In the genomic region with DNA sequence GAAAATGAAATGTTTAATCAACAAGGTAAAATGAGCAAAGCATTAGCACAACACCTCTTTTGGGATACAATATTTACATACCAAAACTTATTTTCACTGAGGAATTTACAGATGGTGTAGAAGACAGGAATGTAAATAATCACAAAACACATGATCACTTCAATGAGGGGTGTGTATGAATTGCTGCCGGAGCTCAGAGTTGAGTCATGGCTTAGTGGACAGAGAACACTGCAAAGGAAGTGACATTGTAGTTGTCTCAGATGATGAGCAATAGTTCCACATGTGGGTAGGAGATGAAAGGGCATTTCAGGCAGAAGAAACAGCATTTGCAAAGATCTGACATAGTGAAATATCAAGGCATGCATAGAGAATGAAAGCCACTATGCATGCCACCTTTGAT, we compare ENCODE assay signal across 15 cellular contexts. TPM values are rescaled to one million over a fixed set of nuclear protein-coding genes. Genes with fewer than 3 reads are reported as not detected.
A peak's percentile ranks its signal among the peaks of the same experiment; 100 is the strongest.
DNase-seq lines count a peak whose midpoint lies in the region; ATAC-seq and TF ChIP-seq lines count a peak whose summit lies in the region.
"Had no signal": no experiment of that assay in that cellular context is flagged by ENCODE, and none has a peak within 500 bp of the region (broad histone marks: within the 10 kb centered on the region; RNA-seq: fewer than 3 reads in every experiment).

No MANE protein-coding gene starts in this region.

- no peak for TF ChIP-seq CTCF in fibroblast of mammary gland (conservative IDR thresholded peaks at IDR 0.05; ENCODE audit: control insufficient read depth, insufficient read depth, low read depth, low read length)
- no peak for TF ChIP-seq CTCF in upper lobe of right lung (IDR thresholded peaks at IDR 0.05)

- H3K18ac ChIP-seq in neuronal stem cell (ENCODE audit: low read length): no peak overlapping the region

- H3K27me3 Mint-ChIP-seq in activated naive CD4-positive, alpha-beta T cell treated with anti-CD3 and anti-CD28 coated beads, Interleukin-2, amount 10 ng/mL, durations not matched to agents 7 days and 5 days: no peaks in the 10 kb centered on the region

- no peak overlapping the region for H3K4me2 ChIP-seq in neuronal stem cell (ENCODE audit: insufficient read depth, low read length, poor library complexity, severe bottlenecking)

- H4K8ac ChIP-seq in neuronal stem cell (ENCODE audit: low read depth, low read length): no peak overlapping the region

- no peak overlapping the region for H2BK12ac ChIP-seq in neuronal stem cell (ENCODE audit: low read length)

- H3K36me3 ChIP-seq in upper lobe of right lung (no peaks in the 10 kb centered on the region), neuronal stem cell (replicated peaks in 1 of 2; ENCODE audit: control insufficient read depth in 2 of 2, insufficient read depth in 2 of 2, low read length in 2 of 2) (no peaks in the 10 kb centered on the region)
- H3K36me3 ChIP-seq: cardiac muscle cell, vagina had no signal

- H3K36me3 Mint-ChIP-seq in activated naive CD4-positive, alpha-beta T cell treated with anti-CD3 and anti-CD28 coated beads, Interleukin-2, amount 50 U/mL, for 72 hours: no peaks in the 10 kb centered on the region
- no peaks in the 10 kb centered on the region for H3K36me3 Mint-ChIP-seq in activated naive CD4-positive, alpha-beta T cell treated with anti-CD3 and anti-CD28 coated beads, Interleukin-2, amount 10 ng/mL, durations not matched to agents 7 days and 5 days

- H3K9ac ChIP-seq in neuronal stem cell (ENCODE audit: low read depth, low read length, poor library complexity): no peak overlapping the region
- H3K9ac ChIP-seq: parathyroid adenoma had no signal

- no peak overlapping the region for H2BK120ac ChIP-seq in neuronal stem cell (ENCODE audit: low read depth, low read length)

- no peak overlapping the region for H3K14ac ChIP-seq in neuronal stem cell (ENCODE audit: low read length)

- H4K91ac ChIP-seq in neuronal stem cell (ENCODE audit: low read depth, low read length, poor library complexity): no peak overlapping the region

- H2BK15ac ChIP-seq in neuronal stem cell (ENCODE audit: low read length): no peak overlapping the region

- H3K27ac Mint-ChIP-seq in activated naive CD4-positive, alpha-beta T cell treated with anti-CD3 and anti-CD28 coated beads, Interleukin-2, amount 50 U/mL, for 72 hours: no peak overlapping the region
- H3K27ac Mint-ChIP-seq in activated naive CD4-positive, alpha-beta T cell treated with anti-CD3 and anti-CD28 coated beads, Interleukin-2, amount 10 ng/mL, durations not matched to agents 7 days and 5 days: no peak overlapping the region

- no peaks in the 10 kb centered on the region for H3K4me1 Mint-ChIP-seq in activated naive CD4-positive, alpha-beta T cell treated with anti-CD3 and anti-CD28 coated beads, Interleukin-2, amount 10 ng/mL, durations not matched to agents 7 days and 5 days

- H2AFZ ChIP-seq in neuronal stem cell (ENCODE audit: low read length): no peak overlapping the region
- H2AFZ ChIP-seq: parathyroid adenoma had no signal

- H3K79me1 ChIP-seq in neuronal stem cell (ENCODE audit: low read depth, low read length): no peaks in the 10 kb centered on the region

- H3K4me3 ChIP-seq in fibroblast of mammary gland (ENCODE audit: control insufficient read depth, low read depth, low read length): no peak overlapping the region
- H3K4me3 ChIP-seq in upper lobe of right lung: no peak overlapping the region
- no peak overlapping the region for H3K4me3 ChIP-seq in neuronal stem cell (ENCODE audit: low read length in 2 of 2)
- H3K4me3 ChIP-seq: cardiac muscle cell, vagina had no signal

- CTCF ChIA-PET in activated naive CD4-positive, alpha-beta T cell treated with anti-CD3 and anti-CD28 coated beads, Interleukin-2, amount 10 ng/mL, durations not matched to agents 7 days and 5 days (lab: Charles Lee): no interaction called here

- H3K9me3 Mint-ChIP-seq in activated naive CD4-positive, alpha-beta T cell treated with anti-CD3 and anti-CD28 coated beads, Interleukin-2, amount 50 U/mL, for 72 hours: peaks cover 0 to 5% of the 10 kb centered on the region in 2 donors
- no peaks in the 10 kb centered on the region for H3K9me3 Mint-ChIP-seq in activated naive CD4-positive, alpha-beta T cell treated with anti-CD3 and anti-CD28 coated beads, Interleukin-2, amount 10 ng/mL, durations not matched to agents 7 days and 5 days

- H3K23ac ChIP-seq in neuronal stem cell (ENCODE audit: low read depth, low read length, poor library complexity): no peak overlapping the region

- no peak overlapping the region for H3K4ac ChIP-seq in neuronal stem cell (ENCODE audit: low read length)

- H3K4me3 Mint-ChIP-seq in activated naive CD4-positive, alpha-beta T cell treated with anti-CD3 and anti-CD28 coated beads, Interleukin-2, amount 10 ng/mL, durations not matched to agents 7 days and 5 days: no peak overlapping the region

- ATAC-seq in activated naive CD4-positive, alpha-beta T cell treated with anti-CD3 and anti-CD28 coated beads, Interleukin-2, amount 50 U/mL, for 72 hours: peak; percentile 50 to 85
- ATAC-seq in upper lobe of right lung: peak; percentile 64

- intact Hi-C loops in upper lobe of right lung (cut with DNase I): no loop called here

- no peak overlapping the region for H2AK5ac ChIP-seq in neuronal stem cell (ENCODE audit: low read depth, low read length)

- DNase-seq in activated naive CD4-positive, alpha-beta T cell treated with anti-CD3 and anti-CD28 coated beads, Interleukin-2, amount 50 U/mL, for 72 hours (ENCODE audit: low spot score in 2 of 2): no peak
- no peak for DNase-seq in activated naive CD4-positive, alpha-beta T cell treated with anti-CD3 and anti-CD28 coated beads, Interleukin-2, amount 10 ng/mL, durations not matched to agents 7 days and 5 days
- DNase-seq in RKO (ENCODE audit: low spot score) (peak; percentile 95), fibroblast of mammary gland (ENCODE audit: low read depth) (peak; percentile 90), upper lobe of right lung (no peak), retina (no peak), neuronal stem cell (ENCODE audit: low spot score) (no peak), SIG-M5 treated with dmso at 0.1 percent for 504 hours (lab: John Stamatoyannopoulos, UW; ENCODE audit: unreplicated experiment) (no peak)
- DNase-seq: KBM-7; NCI-H1930; stimulated activated CD4-positive, alpha-beta T cell treated with anti-CD3 and anti-CD28 coated beads, Interleukin-1b, Interleukin-23, amount 100 ng/mL, for 48 hours had no signal

- H3K27ac ChIP-seq in upper lobe of right lung (no peak overlapping the region), neuronal stem cell (replicated peaks; ENCODE audit: low read length) (no peak overlapping the region)
- H3K27ac ChIP-seq: cardiac muscle cell, parathyroid adenoma, vagina had no signal

- H3K9me3 ChIP-seq in upper lobe of right lung (no peaks in the 10 kb centered on the region), neuronal stem cell (replicated peaks in 1 of 2; ENCODE audit: control insufficient read depth in 2 of 2, insufficient read depth in 1 of 2, low read depth in 1 of 2, low read length in 2 of 2) (peaks cover 0 to 14% of the 10 kb centered on the region in 2 donors)
- H3K9me3 ChIP-seq: vagina had no signal

- no CpG with 5 or more reads among the region's 1 CpG for WGBS in neuronal stem cell (ENCODE audit: extremely low coverage in 2 of 2, insufficient read length in 2 of 2, insufficient replicate concordance in 1 of 2), 2 donors

- no peak overlapping the region for H2BK5ac ChIP-seq in neuronal stem cell (ENCODE audit: low read length)

- H3K4me1 ChIP-seq in upper lobe of right lung: no peaks in the 10 kb centered on the region
- H3K4me1 ChIP-seq in neuronal stem cell (ENCODE audit: control insufficient read depth in 2 of 2, insufficient read depth in 1 of 2, low read depth in 1 of 2, low read length in 2 of 2): no peaks in the 10 kb centered on the region
- H3K4me1 ChIP-seq: parathyroid adenoma, vagina had no signal

- H3K27me3 ChIP-seq in upper lobe of right lung (no peaks in the 10 kb centered on the region), neuronal stem cell (ENCODE audit: control insufficient read depth in 3 of 3, insufficient read depth in 3 of 3, low read depth in 1 of 3, low read length in 3 of 3) (no peaks in the 10 kb centered on the region)
- H3K27me3 ChIP-seq: cardiac muscle cell, vagina had no signal

RNA-seq across cellular contexts. Expression of gene KPRP, which starts 5.6 kb away (rescaled TPM):
- not detected for total RNA-seq in activated naive CD4-positive, alpha-beta T cell treated with anti-CD3 and anti-CD28 coated beads, Interleukin-2, amount 50 U/mL, for 72 hours
- not detected for total RNA-seq in upper lobe of right lung
- not detected for polyA plus RNA-seq in neuronal stem cell (2013, experiment 1 of 2)
- polyA plus RNA-seq in neuronal stem cell (2013, experiment 2 of 2): not detected
- total RNA-seq: cardiac muscle cell, mesenteric fat pad had no signal
- polyA plus RNA-seq: cardiac muscle cell had no signal

RNA-seq across cellular contexts. Expression of gene LCE1F, which starts 22.7 kb away (rescaled TPM):
- total RNA-seq in activated naive CD4-positive, alpha-beta T cell treated with anti-CD3 and anti-CD28 coated beads, Interleukin-2, amount 50 U/mL, for 72 hours: not detected
- not detected for total RNA-seq in upper lobe of right lung
- not detected for polyA plus RNA-seq in neuronal stem cell (2013, experiment 1 of 2)
- not detected for polyA plus RNA-seq in neuronal stem cell (2013, experiment 2 of 2)
- total RNA-seq: cardiac muscle cell, mesenteric fat pad, vagina had no signal
- polyA plus RNA-seq: cardiac muscle cell had no signal

RNA-seq across cellular contexts. Expression of gene LCE1E, which starts 33.8 kb away (rescaled TPM):
- not detected for total RNA-seq in activated naive CD4-positive, alpha-beta T cell treated with anti-CD3 and anti-CD28 coated beads, Interleukin-2, amount 50 U/mL, for 72 hours
- not detected for total RNA-seq in upper lobe of right lung
- not detected for polyA plus RNA-seq in neuronal stem cell (2013, experiment 1 of 2)
- polyA plus RNA-seq in neuronal stem cell (2013, experiment 2 of 2): not detected
- total RNA-seq: cardiac muscle cell, mesenteric fat pad, vagina had no signal
- polyA plus RNA-seq: cardiac muscle cell had no signal

RNA-seq across cellular contexts. Expression of gene LCE4A, which starts 44.3 kb away (rescaled TPM):
- total RNA-seq in activated naive CD4-positive, alpha-beta T cell treated with anti-CD3 and anti-CD28 coated beads, Interleukin-2, amount 50 U/mL, for 72 hours: not detected
- not detected for total RNA-seq in upper lobe of right lung
- not detected for polyA plus RNA-seq in neuronal stem cell (2013, experiment 1 of 2)
- not detected for polyA plus RNA-seq in neuronal stem cell (2013, experiment 2 of 2)
- total RNA-seq: cardiac muscle cell, mesenteric fat pad, vagina had no signal
- polyA plus RNA-seq: cardiac muscle cell had no signal

RNA-seq across cellular contexts. Expression of gene LCE1D, which starts 44.3 kb away (rescaled TPM):
- total RNA-seq in activated naive CD4-positive, alpha-beta T cell treated with anti-CD3 and anti-CD28 coated beads, Interleukin-2, amount 50 U/mL, for 72 hours: not detected
- not detected for total RNA-seq in upper lobe of right lung
- not detected for polyA plus RNA-seq in neuronal stem cell (2013, experiment 1 of 2)
- polyA plus RNA-seq in neuronal stem cell (2013, experiment 2 of 2): not detected
- total RNA-seq: cardiac muscle cell, mesenteric fat pad, vagina had no signal
- polyA plus RNA-seq: cardiac muscle cell had no signal

Comparison
In these comparisons a context has a peak if more than half of its experiments do, and no peak if none do; other contexts are left out.
1. DNase-seq: peak in RKO (single experiment) and fibroblast of mammary gland (single experiment); none in activated naive CD4-positive, alpha-beta T cell treated with anti-CD3 and anti-CD28 coated beads, Interleukin-2, amount 50 U/mL, for 72 hours (0 of 2), activated naive CD4-positive, alpha-beta T cell treated with anti-CD3 and anti-CD28 coated beads, Interleukin-2, amount 10 ng/mL, durations not matched to agents 7 days and 5 days (single experiment), upper lobe of right lung (single experiment), retina (single experiment), neuronal stem cell (single experiment) and SIG-M5 treated with dmso at 0.1 percent for 504 hours (single experiment).